In genomic region chrX:155612312-155613224, GRCh38 we compare ENCODE assay signal across 8 cellular contexts. TPM values are rescaled to one million over a fixed set of nuclear protein-coding genes. Genes with fewer than 3 reads are reported as not detected.
DNase-seq lines count a peak whose midpoint lies in the region; ATAC-seq and TF ChIP-seq lines count a peak whose summit lies in the region.

Gene SPRY3 (plus strand): TSS chrX:155612586.
A gene with protein sequence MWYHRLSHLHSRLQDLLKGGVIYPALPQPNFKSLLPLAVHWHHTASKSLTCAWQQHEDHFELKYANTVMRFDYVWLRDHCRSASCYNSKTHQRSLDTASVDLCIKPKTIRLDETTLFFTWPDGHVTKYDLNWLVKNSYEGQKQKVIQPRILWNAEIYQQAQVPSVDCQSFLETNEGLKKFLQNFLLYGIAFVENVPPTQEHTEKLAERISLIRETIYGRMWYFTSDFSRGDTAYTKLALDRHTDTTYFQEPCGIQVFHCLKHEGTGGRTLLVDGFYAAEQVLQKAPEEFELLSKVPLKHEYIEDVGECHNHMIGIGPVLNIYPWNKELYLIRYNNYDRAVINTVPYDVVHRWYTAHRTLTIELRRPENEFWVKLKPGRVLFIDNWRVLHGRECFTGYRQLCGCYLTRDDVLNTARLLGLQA (minus strand): TSS chrX:155612952. CDS start chrX:155545276, 67,676 bp downstream.

- peak; percentile 90 for ATAC-seq in GM21825 (IDR thresholded peaks at IDR 0.05; ENCODE audit: unreplicated experiment)

- no peaks in the 10 kb centered on the region for H3K4me1 ChIP-seq in testis

- no peak for TF ChIP-seq POLR2A in testis (IDR thresholded peaks at IDR 0.05)

- no peak for TF ChIP-seq CTCF in testis (IDR thresholded peaks at IDR 0.05)

- peak within 1 kb of the TSS; percentile 59 to 78 for H3K4me3 ChIP-seq in testis

- DNase-seq in EH (ENCODE audit: low read depth) (peak; percentile 70), SK-MEL-5 (ENCODE audit: low read depth, low spot score) (peak; percentile 55), glomerular visceral epithelial cell (ENCODE audit: extremely low spot score) (peak; percentile 55), occipital lobe (lab: John Stamatoyannopoulos, UW) (peak; percentile 9), testis (peak; percentile 76)

- H3K27ac ChIP-seq in KOPT-K1 (ENCODE audit: low read depth, low read length, poor library complexity, severe bottlenecking) (peak within 1 kb of the TSS; percentile 88), testis (peak within 1 kb of the TSS; percentile 82 to 92)

- intact Hi-C loops in testis (cut with DNase I; ENCODE audit: low total_unique reads) = no loop called here

- peaks cover 33% of the 10 kb centered on the region for H3K4me1 Mint-ChIP-seq in activated naive CD4-positive, alpha-beta T cell treated with anti-CD3 and anti-CD28 coated beads, Interleukin-2, amount 50 U/mL, for 24 hours

- H3K36me3 ChIP-seq in KOPT-K1 (ENCODE audit: insufficient read depth, low read length) = no peaks in the 10 kb centered on the region; the same call in 1 of the 2 replicates
- H3K36me3 ChIP-seq in testis (ENCODE audit: low read depth, missing control alignments) = no peaks in the 10 kb centered on the region

- H3K27me3 Mint-ChIP-seq in activated naive CD4-positive, alpha-beta T cell treated with anti-CD3 and anti-CD28 coated beads, Interleukin-2, amount 50 U/mL, for 24 hours = no peaks in the 10 kb centered on the region

- in situ Hi-C loops in SK-MEL-5 (cut with HindIII; ENCODE audit: low pct_unique_long_range_greater_than_20kb, low sequenced_read_pairs) = no loop called here

- H3K27ac Mint-ChIP-seq in activated naive CD4-positive, alpha-beta T cell treated with anti-CD3 and anti-CD28 coated beads, Interleukin-2, amount 50 U/mL, for 24 hours = peak within 1 kb of the TSS; percentile 95

- H3K9me3 Mint-ChIP-seq in activated naive CD4-positive, alpha-beta T cell treated with anti-CD3 and anti-CD28 coated beads, Interleukin-2, amount 50 U/mL, for 24 hours = no peaks in the 10 kb centered on the region

- peaks cover 14% of the 10 kb centered on the region for H3K9me3 ChIP-seq in KOPT-K1 (ENCODE audit: insufficient read depth, low read length, poor library complexity, severe bottlenecking)
- H3K9me3 ChIP-seq in testis = no peaks in the 10 kb centered on the region

- WGBS in testis, 2 donors = 0% methylated on average over 6 to 26 of the region's 50 CpGs

- no peaks in the 10 kb centered on the region for H3K27me3 ChIP-seq in testis

- peaks cover 2% of the 10 kb centered on the region for H3K36me3 Mint-ChIP-seq in activated naive CD4-positive, alpha-beta T cell treated with anti-CD3 and anti-CD28 coated beads, Interleukin-2, amount 50 U/mL, for 24 hours

- peak within 1 kb of the TSS; percentile 95 for H3K4me3 Mint-ChIP-seq in activated naive CD4-positive, alpha-beta T cell treated with anti-CD3 and anti-CD28 coated beads, Interleukin-2, amount 50 U/mL, for 24 hours

RNA-seq across cellular contexts. Expression of gene SPRY3, which starts in this region (rescaled TPM):
- 0.19 and 0.26 TPM in 2 replicates for total RNA-seq in SK-MEL-5 (2014; rRNA removed; shearing (Covaris generic))
- 0.55 and 0.58 TPM in 2 replicates for polyA plus RNA-seq in SK-MEL-5 (2015; cell fraction: cytosol; rRNA removed)
- 1.4 and 3.3 TPM in 2 replicates for polyA plus RNA-seq in SK-MEL-5 (2015; cell fraction: nucleus; rRNA removed)
- 2.7 TPM for total RNA-seq in occipital lobe
- 1 to 10 TPM; 1.9 to 2.0 TPM for total RNA-seq in testis
- polyA plus RNA-seq in testis (ENCODE audit: insufficient read depth, low read depth, low replicate concordance) = 0.71 TPM

RNA-seq across cellular contexts. Expression of the second gene that starts in this region (rescaled TPM):
- total RNA-seq in SK-MEL-5 (2014; rRNA removed; shearing (Covaris generic)) = 13.9 and 17.6 TPM in 2 replicates
- 10.8 and 12.8 TPM in 2 replicates for polyA plus RNA-seq in SK-MEL-5 (2015; cell fraction: cytosol; rRNA removed)
- polyA plus RNA-seq in SK-MEL-5 (2015; cell fraction: nucleus; rRNA removed) = 4.0 and 8.2 TPM in 2 replicates
- total RNA-seq in occipital lobe (25.9 TPM), testis (10 to 100 TPM; 16.1 to 17.2 TPM)
- 5.3 TPM for polyA plus RNA-seq in testis (ENCODE audit: insufficient read depth, low read depth, low replicate concordance)

Comparison
In these comparisons a context has a peak if more than half of its experiments do, and no peak if none do; other contexts are left out.
1. Peak in every context shown above with its lines: DNase-seq, ATAC-seq, H3K4me3 ChIP-seq and H3K27ac ChIP-seq.
2. DNase-seq: peak in every context shown above with its lines; median percentile 76 in testis; 70 in EH; 55 in SK-MEL-5; 55 in glomerular visceral epithelial cell; 9 in occipital lobe.